Comparison of ENCODE assay signal across 8 cellular contexts in genomic region chr1:230868736-230869385, GRCh38. TPM values are rescaled to one million over a fixed set of nuclear protein-coding genes. Genes with fewer than 3 reads are reported as not detected.
DNase-seq lines count a peak whose midpoint lies in the region; ATAC-seq, FAIRE-seq and TF ChIP-seq lines count a peak whose summit lies in the region.

No MANE protein-coding gene starts in this region.

- H3K4me3 ChIP-seq in endothelial cell of umbilical vein (replicated peaks in 1 of 3; ENCODE audit: insufficient read depth in 1 of 3, low read depth in 1 of 3, low read length in 3 of 3) (peak overlapping the region; percentile 27 to 93 (median 42)), mucosa of rectum (ENCODE audit: low read length in 2 of 2) (peak overlapping the region; percentile 67 to 78)

- intact Hi-C loops in endothelial cell of umbilical vein (cut with micrococcal nuclease): loop anchor here (1.0 to 2.0 kb wide), 4 partner anchors 71 to 660 kb away; partner anchors contain the start of genes ARV1 and TSNAX

- peak overlapping the region; percentile 53 for H3K4me2 ChIP-seq in endothelial cell of umbilical vein (ENCODE audit: insufficient read depth, low read length)

- peaks cover 17% of the 10 kb centered on the region for H3K4me1 ChIP-seq in endothelial cell of umbilical vein (ENCODE audit: control insufficient read depth, extremely low read depth, insufficient read depth, low read length)
- peaks cover 5 to 12% of the 10 kb centered on the region in 2 donors for H3K4me1 ChIP-seq in mucosa of rectum (ENCODE audit: control insufficient read depth in 2 of 2, insufficient read depth in 2 of 2, low read length in 2 of 2)

- TSS peak; percentile 77 for BruUV-seq in endothelial cell of umbilical vein (replicated peaks; lab: Mats Ljungman, UMichigan)

- H3K9me1 ChIP-seq in endothelial cell of umbilical vein (replicated peaks; ENCODE audit: control insufficient read depth, extremely low read depth, insufficient read depth, low read length): no peaks in the 10 kb centered on the region

- ATAC-seq in GM21515 (IDR thresholded peaks at IDR 0.05; ENCODE audit: unreplicated experiment): peak; percentile 43
- ATAC-seq in GM18861 (IDR thresholded peaks at IDR 0.05; ENCODE audit: unreplicated experiment): no peak

- POLR2A ChIA-PET in endothelial cell of umbilical vein (lab: Charles Lee): interaction anchor here (0.9 to 1.4 kb wide), 2 partner anchors 17 to 227 kb away, joined by 5 to 6 read pairs; no protein-coding TSS in a partner anchor

- no peaks in the 10 kb centered on the region for H3K79me2 ChIP-seq in endothelial cell of umbilical vein (ENCODE audit: control insufficient read depth, insufficient read depth, low read length)

- no peaks in the 10 kb centered on the region for H3K36me3 ChIP-seq in endothelial cell of umbilical vein (ENCODE audit: control insufficient read depth in 2 of 2, extremely low read depth in 1 of 2, insufficient read depth in 2 of 2, low read length in 2 of 2)
- H3K36me3 ChIP-seq in mucosa of rectum (ENCODE audit: control insufficient read depth in 2 of 2, insufficient read depth in 2 of 2, low read length in 2 of 2): no peaks in the 10 kb centered on the region

- no peak for TF ChIP-seq POLR2A in endothelial cell of umbilical vein (IDR thresholded peaks at IDR 0.05; ENCODE audit: low read depth, low read length)

- dilution Hi-C loops in endothelial cell of umbilical vein (cut with MboI; ENCODE audit: extremely low pct_ligation_motif_present, low sequenced_read_pairs): no loop called here

- CTCF ChIA-PET in endothelial cell of umbilical vein (lab: Charles Lee): interaction anchor here (0.7 to 2.3 kb wide), 2 partner anchors 20 to 71 kb away, joined by 3 to 7 read pairs; no protein-coding TSS in a partner anchor

- DNase-seq in ELR (ENCODE audit: low read depth): peak; percentile 53
- DNase-seq in HTR-8/SVneo (ENCODE audit: insufficient read length, low spot score): peak; percentile 51
- DNase-seq in SKM-1 treated with dmso at 0.1 percent for 144 hours (lab: John Stamatoyannopoulos, UW; ENCODE audit: unreplicated experiment): peak; percentile 59
- DNase-seq in endothelial cell of umbilical vein (ENCODE audit: low read depth, low spot score): peak; percentile 45
- DNase-seq in AG08395 (ENCODE audit: low spot score): no peak

- no peak for FAIRE-seq in HTR-8/SVneo (lab: Jason Lieb, UNC)
- no peak for FAIRE-seq in endothelial cell of umbilical vein (lab: Jason Lieb, UNC)

- H4K20me1 ChIP-seq in endothelial cell of umbilical vein (replicated peaks; ENCODE audit: control insufficient read depth, extremely low read depth, insufficient read depth, low read length): no peaks in the 10 kb centered on the region

- H3K9ac ChIP-seq in endothelial cell of umbilical vein (replicated peaks; ENCODE audit: extremely low read depth, insufficient read depth, low read length) (peak overlapping the region; percentile 77), mucosa of rectum (ENCODE audit: low read depth in 1 of 2, low read length in 2 of 2) (peak overlapping the region; percentile 69 to 74)

- H3K27me3 ChIP-seq in endothelial cell of umbilical vein (ENCODE audit: control insufficient read depth in 2 of 2, insufficient read depth in 2 of 2, low read length in 2 of 2) (no peaks in the 10 kb centered on the region), mucosa of rectum (ENCODE audit: control insufficient read depth in 2 of 2, insufficient read depth in 2 of 2, low read length in 2 of 2) (no peaks in the 10 kb centered on the region)

- peak overlapping the region; percentile 94 for H2AFZ ChIP-seq in endothelial cell of umbilical vein (ENCODE audit: low read depth, low read length)

- no peak for TF ChIP-seq CTCF in endothelial cell of umbilical vein (IDR thresholded peaks at IDR 0.05; ENCODE audit: extremely low read depth in 1 of 2, insufficient read depth in 1 of 2, low read depth in 1 of 2, low read length in 2 of 2)

- H3K27ac ChIP-seq in endothelial cell of umbilical vein (ENCODE audit: insufficient read depth, low read depth, low read length) (peak overlapping the region; percentile 33), mucosa of rectum (ENCODE audit: low read depth in 2 of 2, low read length in 2 of 2) (peak overlapping the region; percentile 34 to 43)

- H3K9me3 ChIP-seq in endothelial cell of umbilical vein (replicated peaks; ENCODE audit: control insufficient read depth, insufficient read depth, low read length): no peaks in the 10 kb centered on the region
- H3K9me3 ChIP-seq in mucosa of rectum (ENCODE audit: control insufficient read depth in 2 of 2, low read length in 2 of 2): no peaks in the 10 kb centered on the region

TF ChIP-seq in endothelial cell of umbilical vein, 7 proteins besides CTCF, POLR2A, EP300 and RAD21:
- TF ChIP-seq MYC (IDR thresholded peaks at IDR 0.05; ENCODE audit: low read depth, low read length) (no peak), JUN (IDR thresholded peaks at IDR 0.05; ENCODE audit: borderline replicate concordance, insufficient read depth, insufficient read length, low read depth) (no peak), EZH2 (IDR thresholded peaks at IDR 0.05; ENCODE audit: borderline replicate concordance, low read depth, low read length, severe bottlenecking) (no peak), FOS (IDR thresholded peaks at IDR 0.05; ENCODE audit: borderline replicate concordance, insufficient read depth, low read length) (no peak), POLR2AphosphoS5 (IDR thresholded peaks at IDR 0.05; ENCODE audit: insufficient read depth, low read depth, low read length) (no peak)
- TF ChIP-seq, protein P1, sequence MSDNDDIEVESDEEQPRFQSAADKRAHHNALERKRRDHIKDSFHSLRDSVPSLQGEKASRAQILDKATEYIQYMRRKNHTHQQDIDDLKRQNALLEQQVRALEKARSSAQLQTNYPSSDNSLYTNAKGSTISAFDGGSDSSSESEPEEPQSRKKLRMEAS (IDR thresholded peaks at IDR 0.05; ENCODE audit: insufficient read depth, insufficient read length): peak; percentile 62

RNA-seq across cellular contexts. Expression of gene C1orf198, which starts 0.5 kb away (rescaled TPM):
- 27.7 and 29.2 TPM in 2 replicates for total RNA-seq in endothelial cell of umbilical vein
- 21.2 and 22.1 TPM in 2 replicates for polyA plus RNA-seq in endothelial cell of umbilical vein
- polyA plus RNA-seq in endothelial cell of umbilical vein (2011; cell fraction: cytosol; rRNA removed): 19.5 and 20.9 TPM in 2 replicates
- polyA plus RNA-seq in endothelial cell of umbilical vein (2011; cell fraction: nucleus; rRNA removed): 17.2 and 17.5 TPM in 2 replicates
- 8.9 and 9.1 TPM in 2 replicates for polyA plus RNA-seq in endothelial cell of umbilical vein (2012)
- 32.4 and 34.0 TPM in 2 replicates for polyA minus RNA-seq in endothelial cell of umbilical vein
- 8.4 TPM for polyA minus RNA-seq in endothelial cell of umbilical vein (2011; cell fraction: cytosol; rRNA and poly(A)+ RNA removed)
- polyA minus RNA-seq in endothelial cell of umbilical vein (2011; cell fraction: nucleus; rRNA and poly(A)+ RNA removed): 9.7 and 13.1 TPM in 2 replicates
